Comparison of ENCODE assay signal across 19 cellular contexts in the genomic region with DNA sequence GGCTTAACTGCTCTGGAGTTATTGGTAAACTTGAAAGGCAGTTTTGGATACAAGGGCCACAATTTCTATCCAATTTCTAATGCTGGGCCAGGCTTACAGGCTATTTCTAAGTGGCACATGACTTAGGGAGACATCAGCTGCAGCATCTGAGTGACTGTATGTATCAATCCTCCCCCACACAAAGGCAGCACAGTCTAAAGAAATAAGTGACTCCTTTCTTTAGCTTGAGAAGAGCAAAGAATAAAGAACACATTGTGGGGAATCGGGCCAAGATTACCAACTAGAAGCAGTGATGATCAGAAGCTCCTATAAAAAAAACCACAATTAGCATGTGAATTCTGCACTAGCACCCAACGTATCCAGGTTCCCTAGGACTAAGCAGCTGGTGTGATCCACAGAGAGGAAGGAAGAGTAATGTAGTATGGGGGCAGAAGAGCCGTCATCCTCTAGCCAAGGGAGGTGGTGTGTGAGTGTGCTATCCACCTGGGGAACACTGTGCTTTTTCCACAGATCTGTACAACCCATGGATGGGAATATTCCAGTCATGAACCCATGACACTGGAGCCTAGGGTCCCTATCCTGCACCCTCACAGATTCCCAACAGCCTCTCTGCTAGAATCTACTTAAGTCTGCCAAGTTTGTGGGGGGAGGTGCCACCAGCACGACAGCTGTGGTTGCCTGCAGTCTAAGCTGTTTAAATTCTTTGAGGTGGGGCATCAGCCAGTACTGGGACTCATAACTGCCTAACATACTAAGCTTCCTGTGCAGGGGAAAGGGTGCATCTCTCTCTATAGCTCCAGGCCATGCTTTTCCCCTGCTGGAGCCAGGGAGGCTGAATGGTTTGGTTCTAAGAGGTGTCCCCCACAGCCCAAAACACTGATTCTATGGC.
"Had no signal": no experiment of that assay in that cellular context is flagged by ENCODE, and none has a peak within 500 bp of the region (broad histone marks: within the 10 kb centered on the region; RNA-seq: fewer than 3 reads in every experiment).

No MANE protein-coding gene starts in this region.

- H3K27me3 ChIP-seq: gastroesophageal sphincter, thyroid gland had no signal

- H3K4me1 ChIP-seq: gastroesophageal sphincter, left ventricle myocardium inferior, lower lobe of right lung, parathyroid adenoma, psoas muscle, thyroid gland had no signal

- H3K36me3 ChIP-seq: gastroesophageal sphincter, left ventricle myocardium inferior, lower lobe of right lung, thyroid gland had no signal

- H3K4me3 ChIP-seq: coronary artery, gastroesophageal sphincter, left ventricle myocardium inferior, lower lobe of right lung, psoas muscle, skin epidermis, thyroid gland had no signal

- H3K27ac ChIP-seq: coronary artery, gastroesophageal sphincter, left ventricle myocardium inferior, lower lobe of right lung, parathyroid adenoma, psoas muscle, skin epidermis, thyroid gland had no signal

- H3K9me3 ChIP-seq: gastroesophageal sphincter, left ventricle myocardium inferior, lower lobe of right lung, psoas muscle, thyroid gland had no signal

- DNase-seq: effector CD4-positive, alpha-beta T cell; immature natural killer cell; kidney; left cardiac atrium; left ventricle myocardium inferior; lower lobe of right lung; mesenchymal stem cell; midbrain; naive B cell; psoas muscle; stimulated activated CD4-positive, alpha-beta T cell treated with anti-CD3 and anti-CD28 coated beads, Interleukin-2, amount 100 ng/mL, for 24 hours; stimulated activated CD4-positive, alpha-beta T cell treated with anti-CD3 and anti-CD28 coated beads, Interleukin-4, amount 100 ng/mL, for 4 hours; stimulated activated naive B cell treated with anti-CD40 and anti-IgM and Interleukin-4, amounts not matched to agents 10 μg/mL and 1 μg/mL and 100 μg/mL, for 72 hours; stimulated activated naive CD8-positive, alpha-beta T cell treated with anti-CD3 and anti-CD28 coated beads, Interleukin-15, amount 100 ng/mL, for 72 hours; thyroid gland had no signal
